Comparison of ENCODE assay signal across 1 cellular context in genomic region chr1:41239988-41240610, GRCh38.
TF ChIP-seq lines count a peak whose summit lies in the region.

No MANE protein-coding gene starts in this region.

TF ChIP-seq in HepG2, 621 proteins besides CTCF, POLR2A, EP300 and RAD21 (continued from another document and continues in another):
- no peak for TF ChIP-seq GRHL1 (CRISPR knock-in tag; conservative IDR thresholded peaks at IDR 0.05)
- no peak for TF ChIP-seq CCAR2 (optimal IDR thresholded peaks at IDR 0.05; ENCODE audit: low read depth, low read length)
- TF ChIP-seq ZBTB8A (CRISPR knock-in tag; IDR thresholded peaks at IDR 0.05; ENCODE audit: borderline replicate concordance, low read depth), result no peak
- peak; percentile 99 for TF ChIP-seq GFI1 (CRISPR knock-in tag; IDR thresholded peaks at IDR 0.05; ENCODE audit: borderline replicate concordance)
- no peak for TF ChIP-seq GPBP1L1 (CRISPR knock-in tag; IDR thresholded peaks at IDR 0.05)
- TF ChIP-seq MTERF4 (CRISPR knock-in tag; IDR thresholded peaks at IDR 0.05), result no peak
- TF ChIP-seq PLRG1 (conservative IDR thresholded peaks at IDR 0.05), result no peak
- TF ChIP-seq SSRP1 (CRISPR knock-in tag; IDR thresholded peaks at IDR 0.05), result no peak
- no peak for TF ChIP-seq ZHX1 (CRISPR knock-in tag; IDR thresholded peaks at IDR 0.05; ENCODE audit: low read depth)
- no peak for TF ChIP-seq RAD51 (IDR thresholded peaks at IDR 0.05; ENCODE audit: borderline replicate concordance)
- TF ChIP-seq ZNF230 (CRISPR knock-in tag; IDR thresholded peaks at IDR 0.05), result no peak
- TF ChIP-seq ZNF781 (CRISPR knock-in tag; IDR thresholded peaks at IDR 0.05; ENCODE audit: borderline replicate concordance, not compliant biosample characterization), result no peak
- TF ChIP-seq KIAA2018 (CRISPR knock-in tag; IDR thresholded peaks at IDR 0.05; ENCODE audit: borderline replicate concordance), result no peak
- no peak for TF ChIP-seq HNF1B (CRISPR knock-in tag; IDR thresholded peaks at IDR 0.05)
- no peak for TF ChIP-seq ZNF441 (CRISPR knock-in tag; IDR thresholded peaks at IDR 0.05; ENCODE audit: borderline replicate concordance)
- no peak for TF ChIP-seq ZNF143 (CRISPR knock-in tag; IDR thresholded peaks at IDR 0.05)
- TF ChIP-seq IKZF5 (CRISPR knock-in tag; IDR thresholded peaks at IDR 0.05), result no peak; the same call in 1 of the 2 replicates
- no peak for TF ChIP-seq HNRNPL (IDR thresholded peaks at IDR 0.05; ENCODE audit: low read depth, low read length)
- TF ChIP-seq TBX2 (CRISPR knock-in tag; IDR thresholded peaks at IDR 0.05; ENCODE audit: borderline replicate concordance), result peak; percentile 81
- TF ChIP-seq NFE2L1 (CRISPR knock-in tag; IDR thresholded peaks at IDR 0.05; ENCODE audit: borderline replicate concordance), result no peak
- TF ChIP-seq SKIL (CRISPR knock-in tag; IDR thresholded peaks at IDR 0.05; ENCODE audit: borderline replicate concordance), result no peak
- peak; percentile 89 for TF ChIP-seq FOXP4 (CRISPR knock-in tag; IDR thresholded peaks at IDR 0.05)
- no peak for TF ChIP-seq NBN (conservative IDR thresholded peaks at IDR 0.05)
- no peak for TF ChIP-seq SMAD1 (CRISPR knock-in tag; IDR thresholded peaks at IDR 0.05; ENCODE audit: borderline replicate concordance, low read depth)
- TF ChIP-seq ZBTB44 (CRISPR knock-in tag; IDR thresholded peaks at IDR 0.05), result no peak
- no peak for TF ChIP-seq ATF7-NPFF (CRISPR knock-in tag; IDR thresholded peaks at IDR 0.05; ENCODE audit: low read depth)
- no peak for TF ChIP-seq ZNF616 (CRISPR knock-in tag; IDR thresholded peaks at IDR 0.05; ENCODE audit: low read depth)
- no peak for TF ChIP-seq HMGA1 (CRISPR knock-in tag; conservative IDR thresholded peaks at IDR 0.05)
